In the genomic region with DNA sequence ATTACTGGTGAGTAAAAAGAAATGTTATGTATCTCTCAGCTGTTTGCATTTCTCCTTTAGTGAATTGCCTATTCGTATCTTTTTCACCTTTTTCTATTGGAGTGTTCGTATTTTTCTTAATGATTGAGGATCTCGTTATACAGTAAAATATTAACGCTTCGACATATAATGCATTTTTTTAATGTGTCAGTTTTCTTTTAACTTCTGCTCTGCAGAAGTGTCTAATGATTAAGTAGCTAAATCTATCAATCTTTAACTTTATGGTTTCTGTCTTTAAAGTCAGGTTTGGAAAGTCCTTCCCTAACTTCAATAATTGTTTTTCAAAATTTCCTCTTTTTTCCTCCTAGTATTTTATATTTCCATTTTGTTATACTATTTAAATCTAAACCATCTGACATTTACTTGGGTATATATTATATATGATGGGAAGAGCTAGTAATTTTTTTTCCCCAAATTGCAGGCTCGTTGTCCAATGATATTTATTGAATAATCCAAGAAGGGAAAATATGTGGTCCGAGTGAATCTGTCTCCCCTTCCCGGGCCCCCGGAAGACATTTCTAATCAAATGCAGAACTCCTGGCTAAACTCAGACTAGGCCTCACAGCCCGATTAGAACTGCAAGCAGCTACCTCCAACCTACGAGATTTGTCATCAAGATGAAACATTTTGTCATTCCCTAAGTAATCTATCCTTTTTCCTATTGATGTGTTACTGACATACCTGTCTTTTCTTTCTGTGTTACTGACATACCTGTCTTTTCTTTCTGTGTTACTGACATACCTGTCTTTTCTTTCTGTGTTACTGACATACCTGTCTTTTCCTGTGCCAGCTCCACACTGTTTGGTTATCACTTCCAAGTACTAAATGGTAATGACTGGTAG, we compare ENCODE assay signal across 8 cellular contexts. TPM values are rescaled to one million over a fixed set of nuclear protein-coding genes. Genes with fewer than 3 reads are reported as not detected.
DNase-seq lines count a peak whose midpoint lies in the region; ATAC-seq and TF ChIP-seq lines count a peak whose summit lies in the region.

No MANE protein-coding gene starts in this region.

- no peak for ATAC-seq in PC-3

- H3K4me2 ChIP-seq in PC-3 (ENCODE audit: low read length) = no peak overlapping the region

- POLR2A ChIA-PET in PC-3 (lab: Charles Lee; ENCODE audit: unreplicated experiment) = no interaction called here

- H2AFZ ChIP-seq in neuron (ENCODE audit: low read depth, low read length) (peak overlapping the region; percentile 85), PC-3 (ENCODE audit: low read length) (no peak overlapping the region)

- H3K27me3 ChIP-seq in dorsolateral prefrontal cortex = no peaks in the 10 kb centered on the region
- H3K27me3 ChIP-seq in neuron (ENCODE audit: insufficient read depth, low read length) = no peaks in the 10 kb centered on the region
- H3K27me3 ChIP-seq in PC-3 (ENCODE audit: low read length) = no peaks in the 10 kb centered on the region

- peaks cover 23% of the 10 kb centered on the region for H3K4me1 ChIP-seq in neuron (ENCODE audit: insufficient read depth, low read length)
- H3K4me1 ChIP-seq in PC-3 (ENCODE audit: insufficient read depth, low read length) = peaks cover 12% of the 10 kb centered on the region

- BruUV-seq in PC-3 (replicated peaks; lab: Mats Ljungman, UMichigan) = no TSS peak

- H4K20me1 ChIP-seq in PC-3 (ENCODE audit: low read length) = no peaks in the 10 kb centered on the region

- TF ChIP-seq CTCF in dorsolateral prefrontal cortex (IDR thresholded peaks at IDR 0.05 in 54 of 56, conservative IDR thresholded peaks at IDR 0.05 in 2 of 56; ENCODE audit: low read depth in 1 of 56, partially characterized antibody in 56 of 56) (peak in 1 of 56 donors; percentile 14), PC-3 (conservative IDR thresholded peaks at IDR 0.05; ENCODE audit: low read depth, low read length) (no peak)

- no peaks in the 10 kb centered on the region for H3F3A ChIP-seq in PC-3 (ENCODE audit: low read length, unreplicated experiment)

- peak; percentile 38 for DNase-seq in activated T-cell treated with anti-CD3 and anti-CD28 coated beads for 48 hours (ENCODE audit: low read depth)
- DNase-seq in activated T-cell treated with anti-CD3 and anti-CD28 coated beads, Interleukin-2, amount 50 U/mL, for 1 hour = no peak
- DNase-seq in SK-N-DZ (ENCODE audit: low spot score) = peak; percentile 57
- no peak for DNase-seq in dorsolateral prefrontal cortex
- no peak for DNase-seq in PC-3
- DNase-seq in NCI-H1092 treated with DMSO at 0.1 percent for 48 hours (lab: John Stamatoyannopoulos, UW) = no peak
- no peak for DNase-seq in NCI-H146 treated with DMSO at 0.1 percent for 48 hours (lab: John Stamatoyannopoulos, UW; ENCODE audit: unreplicated experiment)

- H3K9me3 ChIP-seq in neuron (ENCODE audit: low read length) = no peaks in the 10 kb centered on the region
- H3K9me3 ChIP-seq in PC-3 (ENCODE audit: low read length) = no peaks in the 10 kb centered on the region

- H3K79me2 ChIP-seq in PC-3 (ENCODE audit: low read length) = no peaks in the 10 kb centered on the region

- intact Hi-C loops in dorsolateral prefrontal cortex (cut with DNase I) = no loop called here
- intact Hi-C loops in PC-3 (cut with micrococcal nuclease) = no loop called here

- no peaks in the 10 kb centered on the region for H3K9me2 ChIP-seq in PC-3 (replicated peaks; ENCODE audit: low read length)

- no peak overlapping the region for H3K9ac ChIP-seq in PC-3 (ENCODE audit: low read length)

- H3K27ac ChIP-seq in dorsolateral prefrontal cortex (peak overlapping the region in 35 of 59 donors; percentile 0 to 74 (median 30)), PC-3 (ENCODE audit: low read length) (no peak overlapping the region)

- CTCF ChIA-PET in PC-3 (lab: Charles Lee) = no interaction called here

- H3K36me3 ChIP-seq in neuron (ENCODE audit: insufficient read depth, low read length) (no peaks in the 10 kb centered on the region), PC-3 (ENCODE audit: low read depth, low read length) (no peaks in the 10 kb centered on the region)

- H3K4me3 ChIP-seq in dorsolateral prefrontal cortex (peak overlapping the region in 31 of 59 donors; percentile 4 to 45 (median 21)), neuron (ENCODE audit: low read length) (peak overlapping the region; percentile 38), PC-3 (ENCODE audit: low read length) (no peak overlapping the region)

RNA-seq across cellular contexts. Expression of a gene that starts 17.2 kb away (rescaled TPM):
- polyA plus RNA-seq in SK-N-DZ (2014; cell fraction: cytosol; rRNA removed) = 43.7 and 50.5 TPM in 2 replicates
- 25.4 and 55.6 TPM in 2 replicates for polyA plus RNA-seq in SK-N-DZ (2014; cell fraction: nucleus; rRNA removed)
- total RNA-seq in dorsolateral prefrontal cortex (100 to 1,000 TPM; 118 to 237 (median 174) TPM), PC-3 (2014; rRNA removed) (39.2 and 59.7 TPM in 2 replicates)

Comparison
In these comparisons a context has a peak if more than half of its experiments do, and no peak if none do; other contexts are left out.
1. DNase-seq: peak in activated T-cell treated with anti-CD3 and anti-CD28 coated beads for 48 hours (single experiment) and SK-N-DZ (single experiment); none in activated T-cell treated with anti-CD3 and anti-CD28 coated beads, Interleukin-2, amount 50 U/mL, for 1 hour (single experiment), dorsolateral prefrontal cortex (0 of 10), PC-3 (single experiment), NCI-H1092 treated with DMSO at 0.1 percent for 48 hours (single experiment) and NCI-H146 treated with DMSO at 0.1 percent for 48 hours (single experiment).